ENCODE assay signal across 15 cellular contexts in genomic region chr20:555933-556332, GRCh38. TPM values are rescaled to one million over a fixed set of nuclear protein-coding genes. Genes with fewer than 3 reads are reported as not detected.
DNase-seq lines count a peak whose midpoint lies in the region; ATAC-seq and TF ChIP-seq lines count a peak whose summit lies in the region.
"Had no signal": no experiment of that assay in that cellular context is flagged by ENCODE, and none has a peak within 500 bp of the region (broad histone marks: within the 10 kb centered on the region; RNA-seq: fewer than 3 reads in every experiment).

No MANE protein-coding gene starts in this region.

- H3K9me3 ChIP-seq in right atrium auricular region: no peaks in the 10 kb centered on the region
- H3K9me3 ChIP-seq in cardiac muscle cell (ENCODE audit: low read depth): no peaks in the 10 kb centered on the region
- H3K9me3 ChIP-seq: esophagus squamous epithelium had no signal

- H3K4me3 ChIP-seq in right atrium auricular region (no peak overlapping the region), cardiac muscle cell (no peak overlapping the region)
- H3K4me3 ChIP-seq: esophagus squamous epithelium had no signal

- TF ChIP-seq CTCF in right atrium auricular region (IDR thresholded peaks at IDR 0.05) (no peak), cardiac muscle cell (IDR thresholded peaks at IDR 0.05; ENCODE audit: low read depth, low read length) (no peak), type B pancreatic cell (conservative IDR thresholded peaks at IDR 0.05) (no peak)

- H3K4me1 Mint-ChIP-seq in type B pancreatic cell (ENCODE audit: unreplicated experiment): peaks cover 6% of the 10 kb centered on the region

- H3K27ac Mint-ChIP-seq in type B pancreatic cell: peak overlapping the region; percentile 1
- H3K27ac Mint-ChIP-seq: activated naive CD8-positive, alpha-beta T cell treated with anti-CD3 and anti-CD28 coated beads, Interleukin-2, amount 50 U/mL, for 24 hours; stimulated activated effector memory CD8-positive, alpha-beta T cell treated with anti-CD3 and anti-CD28 coated beads, Interleukin-12 subunit alpha, Interleukin-12 subunit beta, amount 100 ng/mL, for 72 hours had no signal

- no peaks in the 10 kb centered on the region for H3K27me3 ChIP-seq in right atrium auricular region
- H3K27me3 ChIP-seq in cardiac muscle cell: no peaks in the 10 kb centered on the region

- H3K4me1 ChIP-seq in right atrium auricular region (peaks cover 0 to 7% of the 10 kb centered on the region in 2 donors), cardiac muscle cell (ENCODE audit: low read depth) (peaks cover 11% of the 10 kb centered on the region)

- no peak overlapping the region for H3K4me3 Mint-ChIP-seq in type B pancreatic cell
- H3K4me3 Mint-ChIP-seq: activated naive CD8-positive, alpha-beta T cell treated with anti-CD3 and anti-CD28 coated beads, Interleukin-2, amount 50 U/mL, for 24 hours; stimulated activated effector memory CD8-positive, alpha-beta T cell treated with anti-CD3 and anti-CD28 coated beads, Interleukin-12 subunit alpha, Interleukin-12 subunit beta, amount 100 ng/mL, for 72 hours had no signal

- H3K36me3 Mint-ChIP-seq in type B pancreatic cell: no peaks in the 10 kb centered on the region

- DNase-seq in Right ventricle myocardium inferior (ENCODE audit: missing footprints): no peak
- no peak for DNase-seq in right atrium auricular region (ENCODE audit: low spot score)
- DNase-seq in NCI-H82 treated with DMSO at 0.1 percent for 48 hours (lab: John Stamatoyannopoulos, UW; ENCODE audit: unreplicated experiment): peak; percentile 82
- peak; percentile 50 to 87 for DNase-seq in cardiac muscle cell (ENCODE audit: low read depth in 1 of 2, low spot score in 1 of 2)
- no peak for DNase-seq in type B pancreatic cell (ENCODE audit: extremely low spot score, unreplicated experiment)
- DNase-seq in NOMO-1 (lab: John Stamatoyannopoulos, UW; ENCODE audit: unreplicated experiment in 2 of 2): no peak
- DNase-seq in COLO668 (lab: John Stamatoyannopoulos, UW; ENCODE audit: unreplicated experiment): no peak
- DNase-seq: activated naive CD8-positive, alpha-beta T cell treated with anti-CD3 and anti-CD28 coated beads, Interleukin-2, amount 50 U/mL, for 24 hours; activated T-cell treated with anti-CD3 and anti-CD28 coated beads, Interleukin-2, amount 50 U/mL, for 1 hour; esophagus squamous epithelium; stimulated activated CD4-positive, alpha-beta T cell treated with anti-CD3 and anti-CD28 coated beads, Interleukin-2, amount 100 ng/mL, for 24 hours had no signal

- ATAC-seq in Right ventricle myocardium inferior (peak; percentile 90), GM19397 (IDR thresholded peaks at IDR 0.05; ENCODE audit: unreplicated experiment) (no peak)
- ATAC-seq: activated naive CD8-positive, alpha-beta T cell treated with anti-CD3 and anti-CD28 coated beads, Interleukin-2, amount 50 U/mL, for 24 hours; stimulated activated effector memory CD8-positive, alpha-beta T cell treated with anti-CD3 and anti-CD28 coated beads, Interleukin-12 subunit alpha, Interleukin-12 subunit beta, amount 100 ng/mL, for 72 hours had no signal

- H3K27me3 Mint-ChIP-seq in type B pancreatic cell: peaks cover 44% of the 10 kb centered on the region

- H3K9me3 Mint-ChIP-seq in type B pancreatic cell: no peaks in the 10 kb centered on the region
- H3K9me3 Mint-ChIP-seq: activated naive CD8-positive, alpha-beta T cell treated with anti-CD3 and anti-CD28 coated beads, Interleukin-2, amount 50 U/mL, for 24 hours; stimulated activated effector memory CD8-positive, alpha-beta T cell treated with anti-CD3 and anti-CD28 coated beads, Interleukin-12 subunit alpha, Interleukin-12 subunit beta, amount 100 ng/mL, for 72 hours had no signal

- H3K27ac ChIP-seq in right atrium auricular region (peak overlapping the region in 1 of 2 donors; percentile 32), cardiac muscle cell (peak overlapping the region; percentile 61)
- H3K27ac ChIP-seq: esophagus squamous epithelium had no signal

- intact Hi-C loops in Right ventricle myocardium inferior (cut with DNase I): no loop called here

- H3K36me3 ChIP-seq in right atrium auricular region (no peaks in the 10 kb centered on the region), cardiac muscle cell (no peaks in the 10 kb centered on the region)
- H3K36me3 ChIP-seq: esophagus squamous epithelium had no signal

RNA-seq across cellular contexts. Expression of gene CSNK2A1, which starts 12.3 kb away (rescaled TPM):
- total RNA-seq in Right ventricle myocardium inferior: 111 TPM
- total RNA-seq in right atrium auricular region: 100 to 1,000 TPM in 1 of 2 donors, 10 to 100 TPM in 1; 84.5 to 125 TPM
- total RNA-seq in cardiac muscle cell: 126 and 189 TPM in 2 replicates
- 74.8 and 131 TPM in 2 replicates for polyA plus RNA-seq in cardiac muscle cell
- 138 and 151 TPM in 2 replicates for total RNA-seq in type B pancreatic cell (ENCODE audit: low replicate concordance)

RNA-seq across cellular contexts. Expression of gene TCF15, which starts 54.2 kb away (rescaled TPM):
- 13.1 TPM for total RNA-seq in Right ventricle myocardium inferior
- 1 to 10 TPM; 4.9 to 8.0 TPM for total RNA-seq in right atrium auricular region
- 0.11 and 0.86 TPM in 2 replicates for total RNA-seq in cardiac muscle cell
- 2.4 and 3.0 TPM in 2 replicates for polyA plus RNA-seq in cardiac muscle cell
- 0.94 TPM in 1 of 2 replicates, not detected in the other for total RNA-seq in type B pancreatic cell (ENCODE audit: low replicate concordance)
- total RNA-seq: esophagus squamous epithelium, H4, SK-MEL-5 had no signal

Comparison
In these comparisons a context has a peak if more than half of its experiments do, and no peak if none do; other contexts are left out.
1. DNase-seq: peak in NCI-H82 treated with DMSO at 0.1 percent for 48 hours (single experiment) and cardiac muscle cell (2 of 2); none in Right ventricle myocardium inferior (single experiment), right atrium auricular region (single experiment), type B pancreatic cell (single experiment), NOMO-1 (0 of 2) and COLO668 (single experiment).